ENCODE assay signal across 1 cellular context in the genomic region with DNA sequence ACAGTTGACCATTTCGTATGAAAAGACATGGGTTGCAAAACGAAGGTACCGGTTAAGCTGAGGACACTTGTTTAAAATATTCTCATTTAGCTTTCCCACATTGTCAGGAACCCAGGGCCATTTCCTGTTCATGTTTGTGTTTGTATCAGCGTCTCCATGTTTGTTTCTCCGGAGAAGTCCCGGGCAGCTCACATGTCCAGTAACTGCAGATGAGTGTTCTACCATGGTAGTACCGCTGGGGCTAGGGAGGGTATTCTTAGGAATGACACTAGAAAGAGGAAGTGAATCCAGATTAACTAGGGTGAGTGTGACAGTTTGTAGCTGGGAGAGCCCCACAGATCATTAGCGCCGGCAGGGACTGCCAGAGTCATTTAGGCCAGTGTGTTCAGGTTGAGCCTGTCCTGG.
TF ChIP-seq lines count a peak whose summit lies in the region.

No MANE protein-coding gene starts in this region.

TF ChIP-seq in K562, 482 proteins besides CTCF, POLR2A, EP300 and RAD21 (continued from another document and continues in another):
- TF ChIP-seq, protein P1, sequence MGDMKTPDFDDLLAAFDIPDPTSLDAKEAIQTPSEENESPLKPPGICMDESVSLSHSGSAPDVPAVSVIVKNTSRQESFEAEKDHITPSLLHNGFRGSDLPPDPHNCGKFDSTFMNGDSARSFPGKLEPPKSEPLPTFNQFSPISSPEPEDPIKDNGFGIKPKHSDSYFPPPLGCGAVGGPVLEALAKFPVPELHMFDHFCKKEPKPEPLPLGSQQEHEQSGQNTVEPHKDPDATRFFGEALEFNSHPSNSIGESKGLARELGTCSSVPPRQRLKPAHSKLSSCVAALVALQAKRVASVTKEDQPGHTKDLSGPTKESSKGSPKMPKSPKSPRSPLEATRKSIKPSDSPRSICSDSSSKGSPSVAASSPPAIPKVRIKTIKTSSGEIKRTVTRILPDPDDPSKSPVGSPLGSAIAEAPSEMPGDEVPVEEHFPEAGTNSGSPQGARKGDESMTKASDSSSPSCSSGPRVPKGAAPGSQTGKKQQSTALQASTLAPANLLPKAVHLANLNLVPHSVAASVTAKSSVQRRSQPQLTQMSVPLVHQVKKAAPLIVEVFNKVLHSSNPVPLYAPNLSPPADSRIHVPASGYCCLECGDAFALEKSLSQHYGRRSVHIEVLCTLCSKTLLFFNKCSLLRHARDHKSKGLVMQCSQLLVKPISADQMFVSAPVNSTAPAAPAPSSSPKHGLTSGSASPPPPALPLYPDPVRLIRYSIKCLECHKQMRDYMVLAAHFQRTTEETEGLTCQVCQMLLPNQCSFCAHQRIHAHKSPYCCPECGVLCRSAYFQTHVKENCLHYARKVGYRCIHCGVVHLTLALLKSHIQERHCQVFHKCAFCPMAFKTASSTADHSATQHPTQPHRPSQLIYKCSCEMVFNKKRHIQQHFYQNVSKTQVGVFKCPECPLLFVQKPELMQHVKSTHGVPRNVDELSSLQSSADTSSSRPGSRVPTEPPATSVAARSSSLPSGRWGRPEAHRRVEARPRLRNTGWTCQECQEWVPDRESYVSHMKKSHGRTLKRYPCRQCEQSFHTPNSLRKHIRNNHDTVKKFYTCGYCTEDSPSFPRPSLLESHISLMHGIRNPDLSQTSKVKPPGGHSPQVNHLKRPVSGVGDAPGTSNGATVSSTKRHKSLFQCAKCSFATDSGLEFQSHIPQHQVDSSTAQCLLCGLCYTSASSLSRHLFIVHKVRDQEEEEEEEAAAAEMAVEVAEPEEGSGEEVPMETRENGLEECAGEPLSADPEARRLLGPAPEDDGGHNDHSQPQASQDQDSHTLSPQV (IDR thresholded peaks at IDR 0.05), result peak; percentile 50; the same call in 1 of the 2 replicates
- TF ChIP-seq BMI1 (IDR thresholded peaks at IDR 0.05; ENCODE audit: low read length) (no peak), MEIS2 (IDR thresholded peaks at IDR 0.05; ENCODE audit: partially characterized antibody) (peak; percentile 35), DNMT1 (IDR thresholded peaks at IDR 0.05) (no peak), SMARCA4 (IDR thresholded peaks at IDR 0.05) (peak; percentile 19; the same call in 1 of the 2 replicates), KLF6 (CRISPR knock-in tag; IDR thresholded peaks at IDR 0.05; ENCODE audit: borderline replicate concordance) (no peak), BDP1 (IDR thresholded peaks at IDR 0.05; ENCODE audit: insufficient read depth, insufficient read length) (no peak), POLR2AphosphoS2 (IDR thresholded peaks at IDR 0.05; ENCODE audit: low read length) (no peak), ZNF23 (CRISPR knock-in tag; IDR thresholded peaks at IDR 0.05) (no peak), SAP30 (IDR thresholded peaks at IDR 0.05; ENCODE audit: borderline replicate concordance, insufficient read depth, low read depth, low read length, poor library complexity, severe bottlenecking) (no peak), NCOA6 (IDR thresholded peaks at IDR 0.05) (no peak), HEY1 (CRISPR knock-in tag; IDR thresholded peaks at IDR 0.05; ENCODE audit: borderline replicate concordance) (no peak), C11orf30 (IDR thresholded peaks at IDR 0.05; ENCODE audit: low read depth) (no peak), FOXK2 (conservative IDR thresholded peaks at IDR 0.05 in 1 of 2, IDR thresholded peaks at IDR 0.05 in 1 of 2; ENCODE audit: low read depth in 2 of 2) (no peak), SIRT6 (IDR thresholded peaks at IDR 0.05; ENCODE audit: low read depth, low read length) (no peak), SMARCE1 (IDR thresholded peaks at IDR 0.05) (0 out of 2 replicates have a peak, but pooled peaks have one; percentile 32), ARNT (IDR thresholded peaks at IDR 0.05) (no peak), GTF2F1 (IDR thresholded peaks at IDR 0.05; ENCODE audit: low read depth, low read length) (no peak), MCM2 (IDR thresholded peaks at IDR 0.05; ENCODE audit: low read depth) (no peak), ADNP (tag; IDR thresholded peaks at IDR 0.05) (no peak), ZFX (CRISPR knock-in tag; IDR thresholded peaks at IDR 0.05) (peak; percentile 26; the same call in 1 of the 2 replicates), FOSL1 (tag; conservative IDR thresholded peaks at IDR 0.05) (no peak), ARID1B (IDR thresholded peaks at IDR 0.05) (0 out of 2 replicates have a peak, but pooled peaks have one; percentile 13), POLR2AphosphoS5 (IDR thresholded peaks at IDR 0.05; ENCODE audit: control insufficient read depth, insufficient read depth, low read depth, low read length) (no peak), HSF4 (CRISPR knock-in tag; IDR thresholded peaks at IDR 0.05; ENCODE audit: borderline replicate concordance) (no peak), GABPA (tag; conservative IDR thresholded peaks at IDR 0.05; ENCODE audit: low read depth) (0 out of 2 replicates have a peak, but pooled peaks have one; percentile 19), PML (IDR thresholded peaks at IDR 0.05; ENCODE audit: low read length) (no peak)
- TF ChIP-seq, protein P2, sequence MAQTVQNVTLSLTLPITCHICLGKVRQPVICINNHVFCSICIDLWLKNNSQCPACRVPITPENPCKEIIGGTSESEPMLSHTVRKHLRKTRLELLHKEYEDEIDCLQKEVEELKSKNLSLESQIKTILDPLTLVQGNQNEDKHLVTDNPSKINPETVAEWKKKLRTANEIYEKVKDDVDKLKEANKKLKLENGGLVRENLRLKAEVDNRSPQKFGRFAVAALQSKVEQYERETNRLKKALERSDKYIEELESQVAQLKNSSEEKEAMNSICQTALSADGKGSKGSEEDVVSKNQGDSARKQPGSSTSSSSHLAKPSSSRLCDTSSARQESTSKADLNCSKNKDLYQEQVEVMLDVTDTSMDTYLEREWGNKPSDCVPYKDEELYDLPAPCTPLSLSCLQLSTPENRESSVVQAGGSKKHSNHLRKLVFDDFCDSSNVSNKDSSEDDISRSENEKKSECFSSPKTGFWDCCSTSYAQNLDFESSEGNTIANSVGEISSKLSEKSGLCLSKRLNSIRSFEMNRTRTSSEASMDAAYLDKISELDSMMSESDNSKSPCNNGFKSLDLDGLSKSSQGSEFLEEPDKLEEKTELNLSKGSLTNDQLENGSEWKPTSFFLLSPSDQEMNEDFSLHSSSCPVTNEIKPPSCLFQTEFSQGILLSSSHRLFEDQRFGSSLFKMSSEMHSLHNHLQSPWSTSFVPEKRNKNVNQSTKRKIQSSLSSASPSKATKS (CRISPR knock-in tag; IDR thresholded peaks at IDR 0.05), result no peak
- TF ChIP-seq, protein P3, sequence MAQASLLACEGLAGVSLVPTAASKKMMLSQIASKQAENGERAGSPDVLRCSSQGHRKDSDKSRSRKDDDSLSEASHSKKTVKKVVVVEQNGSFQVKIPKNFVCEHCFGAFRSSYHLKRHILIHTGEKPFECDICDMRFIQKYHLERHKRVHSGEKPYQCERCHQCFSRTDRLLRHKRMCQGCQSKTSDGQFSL (CRISPR knock-in tag; IDR thresholded peaks at IDR 0.05), result no peak
- TF ChIP-seq, protein P3 (tag; IDR thresholded peaks at IDR 0.05), result no peak
- TF ChIP-seq, protein P4, sequence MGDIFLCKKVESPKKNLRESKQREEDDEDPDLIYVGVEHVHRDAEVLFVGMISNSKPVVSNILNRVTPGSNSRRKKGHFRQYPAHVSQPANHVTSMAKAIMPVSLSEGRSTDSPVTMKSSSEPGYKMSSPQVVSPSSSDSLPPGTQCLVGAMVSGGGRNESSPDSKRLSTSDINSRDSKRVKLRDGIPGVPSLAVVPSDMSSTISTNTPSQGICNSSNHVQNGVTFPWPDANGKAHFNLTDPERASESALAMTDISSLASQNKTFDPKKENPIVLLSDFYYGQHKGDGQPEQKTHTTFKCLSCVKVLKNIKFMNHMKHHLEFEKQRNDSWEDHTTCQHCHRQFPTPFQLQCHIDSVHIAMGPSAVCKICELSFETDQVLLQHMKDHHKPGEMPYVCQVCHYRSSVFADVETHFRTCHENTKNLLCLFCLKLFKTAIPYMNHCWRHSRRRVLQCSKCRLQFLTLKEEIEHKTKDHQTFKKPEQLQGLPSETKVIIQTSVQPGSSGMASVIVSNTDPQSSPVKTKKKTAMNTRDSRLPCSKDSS (IDR thresholded peaks at IDR 0.05; ENCODE audit: low read depth, partially characterized antibody), result no peak
- TF ChIP-seq, protein P5, sequence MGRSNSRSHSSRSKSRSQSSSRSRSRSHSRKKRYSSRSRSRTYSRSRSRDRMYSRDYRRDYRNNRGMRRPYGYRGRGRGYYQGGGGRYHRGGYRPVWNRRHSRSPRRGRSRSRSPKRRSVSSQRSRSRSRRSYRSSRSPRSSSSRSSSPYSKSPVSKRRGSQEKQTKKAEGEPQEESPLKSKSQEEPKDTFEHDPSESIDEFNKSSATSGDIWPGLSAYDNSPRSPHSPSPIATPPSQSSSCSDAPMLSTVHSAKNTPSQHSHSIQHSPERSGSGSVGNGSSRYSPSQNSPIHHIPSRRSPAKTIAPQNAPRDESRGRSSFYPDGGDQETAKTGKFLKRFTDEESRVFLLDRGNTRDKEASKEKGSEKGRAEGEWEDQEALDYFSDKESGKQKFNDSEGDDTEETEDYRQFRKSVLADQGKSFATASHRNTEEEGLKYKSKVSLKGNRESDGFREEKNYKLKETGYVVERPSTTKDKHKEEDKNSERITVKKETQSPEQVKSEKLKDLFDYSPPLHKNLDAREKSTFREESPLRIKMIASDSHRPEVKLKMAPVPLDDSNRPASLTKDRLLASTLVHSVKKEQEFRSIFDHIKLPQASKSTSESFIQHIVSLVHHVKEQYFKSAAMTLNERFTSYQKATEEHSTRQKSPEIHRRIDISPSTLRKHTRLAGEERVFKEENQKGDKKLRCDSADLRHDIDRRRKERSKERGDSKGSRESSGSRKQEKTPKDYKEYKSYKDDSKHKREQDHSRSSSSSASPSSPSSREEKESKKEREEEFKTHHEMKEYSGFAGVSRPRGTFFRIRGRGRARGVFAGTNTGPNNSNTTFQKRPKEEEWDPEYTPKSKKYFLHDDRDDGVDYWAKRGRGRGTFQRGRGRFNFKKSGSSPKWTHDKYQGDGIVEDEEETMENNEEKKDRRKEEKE (IDR thresholded peaks at IDR 0.05; ENCODE audit: borderline replicate concordance in 1 of 2, control insufficient read depth in 1 of 2, low read depth in 2 of 2, low read length in 1 of 2), result no peak
- TF ChIP-seq, protein P6, sequence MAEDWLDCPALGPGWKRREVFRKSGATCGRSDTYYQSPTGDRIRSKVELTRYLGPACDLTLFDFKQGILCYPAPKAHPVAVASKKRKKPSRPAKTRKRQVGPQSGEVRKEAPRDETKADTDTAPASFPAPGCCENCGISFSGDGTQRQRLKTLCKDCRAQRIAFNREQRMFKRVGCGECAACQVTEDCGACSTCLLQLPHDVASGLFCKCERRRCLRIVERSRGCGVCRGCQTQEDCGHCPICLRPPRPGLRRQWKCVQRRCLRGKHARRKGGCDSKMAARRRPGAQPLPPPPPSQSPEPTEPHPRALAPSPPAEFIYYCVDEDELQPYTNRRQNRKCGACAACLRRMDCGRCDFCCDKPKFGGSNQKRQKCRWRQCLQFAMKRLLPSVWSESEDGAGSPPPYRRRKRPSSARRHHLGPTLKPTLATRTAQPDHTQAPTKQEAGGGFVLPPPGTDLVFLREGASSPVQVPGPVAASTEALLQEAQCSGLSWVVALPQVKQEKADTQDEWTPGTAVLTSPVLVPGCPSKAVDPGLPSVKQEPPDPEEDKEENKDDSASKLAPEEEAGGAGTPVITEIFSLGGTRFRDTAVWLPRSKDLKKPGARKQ (CRISPR knock-in tag; IDR thresholded peaks at IDR 0.05), result no peak
- TF ChIP-seq, protein P7, sequence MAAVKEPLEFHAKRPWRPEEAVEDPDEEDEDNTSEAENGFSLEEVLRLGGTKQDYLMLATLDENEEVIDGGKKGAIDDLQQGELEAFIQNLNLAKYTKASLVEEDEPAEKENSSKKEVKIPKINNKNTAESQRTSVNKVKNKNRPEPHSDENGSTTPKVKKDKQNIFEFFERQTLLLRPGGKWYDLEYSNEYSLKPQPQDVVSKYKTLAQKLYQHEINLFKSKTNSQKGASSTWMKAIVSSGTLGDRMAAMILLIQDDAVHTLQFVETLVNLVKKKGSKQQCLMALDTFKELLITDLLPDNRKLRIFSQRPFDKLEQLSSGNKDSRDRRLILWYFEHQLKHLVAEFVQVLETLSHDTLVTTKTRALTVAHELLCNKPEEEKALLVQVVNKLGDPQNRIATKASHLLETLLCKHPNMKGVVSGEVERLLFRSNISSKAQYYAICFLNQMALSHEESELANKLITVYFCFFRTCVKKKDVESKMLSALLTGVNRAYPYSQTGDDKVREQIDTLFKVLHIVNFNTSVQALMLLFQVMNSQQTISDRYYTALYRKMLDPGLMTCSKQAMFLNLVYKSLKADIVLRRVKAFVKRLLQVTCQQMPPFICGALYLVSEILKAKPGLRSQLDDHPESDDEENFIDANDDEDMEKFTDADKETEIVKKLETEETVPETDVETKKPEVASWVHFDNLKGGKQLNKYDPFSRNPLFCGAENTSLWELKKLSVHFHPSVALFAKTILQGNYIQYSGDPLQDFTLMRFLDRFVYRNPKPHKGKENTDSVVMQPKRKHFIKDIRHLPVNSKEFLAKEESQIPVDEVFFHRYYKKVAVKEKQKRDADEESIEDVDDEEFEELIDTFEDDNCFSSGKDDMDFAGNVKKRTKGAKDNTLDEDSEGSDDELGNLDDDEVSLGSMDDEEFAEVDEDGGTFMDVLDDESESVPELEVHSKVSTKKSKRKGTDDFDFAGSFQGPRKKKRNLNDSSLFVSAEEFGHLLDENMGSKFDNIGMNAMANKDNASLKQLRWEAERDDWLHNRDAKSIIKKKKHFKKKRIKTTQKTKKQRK (IDR thresholded peaks at IDR 0.05; ENCODE audit: borderline replicate concordance, low read depth, low read length), result no peak
- TF ChIP-seq, protein P8, sequence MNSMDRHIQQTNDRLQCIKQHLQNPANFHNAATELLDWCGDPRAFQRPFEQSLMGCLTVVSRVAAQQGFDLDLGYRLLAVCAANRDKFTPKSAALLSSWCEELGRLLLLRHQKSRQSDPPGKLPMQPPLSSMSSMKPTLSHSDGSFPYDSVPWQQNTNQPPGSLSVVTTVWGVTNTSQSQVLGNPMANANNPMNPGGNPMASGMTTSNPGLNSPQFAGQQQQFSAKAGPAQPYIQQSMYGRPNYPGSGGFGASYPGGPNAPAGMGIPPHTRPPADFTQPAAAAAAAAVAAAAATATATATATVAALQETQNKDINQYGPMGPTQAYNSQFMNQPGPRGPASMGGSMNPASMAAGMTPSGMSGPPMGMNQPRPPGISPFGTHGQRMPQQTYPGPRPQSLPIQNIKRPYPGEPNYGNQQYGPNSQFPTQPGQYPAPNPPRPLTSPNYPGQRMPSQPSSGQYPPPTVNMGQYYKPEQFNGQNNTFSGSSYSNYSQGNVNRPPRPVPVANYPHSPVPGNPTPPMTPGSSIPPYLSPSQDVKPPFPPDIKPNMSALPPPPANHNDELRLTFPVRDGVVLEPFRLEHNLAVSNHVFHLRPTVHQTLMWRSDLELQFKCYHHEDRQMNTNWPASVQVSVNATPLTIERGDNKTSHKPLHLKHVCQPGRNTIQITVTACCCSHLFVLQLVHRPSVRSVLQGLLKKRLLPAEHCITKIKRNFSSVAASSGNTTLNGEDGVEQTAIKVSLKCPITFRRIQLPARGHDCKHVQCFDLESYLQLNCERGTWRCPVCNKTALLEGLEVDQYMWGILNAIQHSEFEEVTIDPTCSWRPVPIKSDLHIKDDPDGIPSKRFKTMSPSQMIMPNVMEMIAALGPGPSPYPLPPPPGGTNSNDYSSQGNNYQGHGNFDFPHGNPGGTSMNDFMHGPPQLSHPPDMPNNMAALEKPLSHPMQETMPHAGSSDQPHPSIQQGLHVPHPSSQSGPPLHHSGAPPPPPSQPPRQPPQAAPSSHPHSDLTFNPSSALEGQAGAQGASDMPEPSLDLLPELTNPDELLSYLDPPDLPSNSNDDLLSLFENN (IDR thresholded peaks at IDR 0.05; ENCODE audit: low read depth in 2 of 2, low read length in 2 of 2), result no peak
